10 cellular contexts compared by ENCODE assay signal in genomic region chr4:128379860-128380259, GRCh38.
A peak's percentile ranks its signal among the peaks of the same experiment; 100 is the strongest.
DNase-seq lines count a peak whose midpoint lies in the region; ATAC-seq, FAIRE-seq and TF ChIP-seq lines count a peak whose summit lies in the region.
"Had no signal": no experiment of that assay in that cellular context is flagged by ENCODE, and none has a peak within 500 bp of the region (broad histone marks: within the 10 kb centered on the region; RNA-seq: fewer than 3 reads in every experiment).

No MANE protein-coding gene starts in this region.

- TF ChIP-seq EP300 in GM12878 (IDR thresholded peaks at IDR 0.05; ENCODE audit: borderline replicate concordance in 1 of 2, control insufficient read depth in 1 of 2, low read depth in 2 of 2, low read length in 2 of 2): no peak

- H3K4me3 Mint-ChIP-seq in T-helper 2 cell treated with Interferon-gamma antibody and Interleukin-4, amounts not matched to agents 5 μg/mL and 100 μg/mL, for 36 hours: no peak overlapping the region
- H3K4me3 Mint-ChIP-seq: activated B cell treated with CpG ODN at 0.5 μM for 24 hours had no signal

- no peaks in the 10 kb centered on the region for H3K36me3 ChIP-seq in GM12878 (ENCODE audit: control insufficient read depth in 2 of 2, insufficient read depth in 2 of 2, low read length in 1 of 2)
- H3K36me3 ChIP-seq in left lung: no peaks in the 10 kb centered on the region

- H3K27ac Mint-ChIP-seq in T-helper 2 cell treated with Interferon-gamma antibody and Interleukin-4, amounts not matched to agents 5 μg/mL and 100 μg/mL, for 36 hours: no peak overlapping the region
- H3K27ac Mint-ChIP-seq: activated B cell treated with CpG ODN at 0.5 μM for 24 hours had no signal

- no peaks in the 10 kb centered on the region for H3K36me3 Mint-ChIP-seq in T-helper 2 cell treated with Interferon-gamma antibody and Interleukin-4, amounts not matched to agents 5 μg/mL and 100 μg/mL, for 36 hours (ENCODE audit: low read depth)

- H3K9me3 Mint-ChIP-seq in T-helper 2 cell treated with Interferon-gamma antibody and Interleukin-4, amounts not matched to agents 5 μg/mL and 100 μg/mL, for 36 hours: peaks cover 7% of the 10 kb centered on the region

- BruUV-seq in GM12878 (replicated peaks; lab: Mats Ljungman, UMichigan): no TSS peak

- no peak overlapping the region for H3K27ac ChIP-seq in GM12878 (ENCODE audit: control insufficient read depth, insufficient read depth)
- H3K27ac ChIP-seq in left lung: no peak overlapping the region
- H3K27ac ChIP-seq: BLaER1 treated with 17β-estradiol and CSF1 and Interleukin-3, amounts not matched to agents 10 nM and 100 nM had no signal

- peak; percentile 42; the same call in 1 of the 2 replicates for TF ChIP-seq RAD21 in GM12878 (IDR thresholded peaks at IDR 0.05; ENCODE audit: insufficient read depth, low read depth, low read length)

- ATAC-seq in GM12878 (peak; percentile 79), left lung (peak; percentile 75), HG02610 (IDR thresholded peaks at IDR 0.05; ENCODE audit: unreplicated experiment) (no peak), HG03175 (IDR thresholded peaks at IDR 0.05; ENCODE audit: unreplicated experiment) (no peak)

- H3K4me1 Mint-ChIP-seq in T-helper 2 cell treated with Interferon-gamma antibody and Interleukin-4, amounts not matched to agents 5 μg/mL and 100 μg/mL, for 36 hours (ENCODE audit: low read depth): no peaks in the 10 kb centered on the region
- H3K4me1 Mint-ChIP-seq: activated B cell treated with CpG ODN at 0.5 μM for 24 hours had no signal

- no peak overlapping the region for H3K4me3 ChIP-seq in GM12878
- H3K4me3 ChIP-seq in left lung: no peak overlapping the region
- H3K4me3 ChIP-seq: BLaER1 treated with 17β-estradiol and CSF1 and Interleukin-3, amounts not matched to agents 10 nM and 100 nM had no signal

- H2AFZ ChIP-seq in GM12878 (ENCODE audit: control insufficient read depth, low read depth, low read length): no peak overlapping the region

- no peaks in the 10 kb centered on the region for H4K20me1 ChIP-seq in GM12878 (ENCODE audit: control insufficient read depth, insufficient read depth)
- H4K20me1 ChIP-seq: BLaER1 treated with 17β-estradiol and CSF1 and Interleukin-3, amounts not matched to agents 10 nM and 100 nM had no signal

- in situ Hi-C loops in GM12878 (cut with MboI): no loop called here

- TF ChIP-seq POLR2A in GM12878 (IDR thresholded peaks at IDR 0.05; ENCODE audit: low read depth, low read length): no peak

- H3K9me3 ChIP-seq in GM12878 (replicated peaks; ENCODE audit: control insufficient read depth, insufficient read depth, low read length) (no peaks in the 10 kb centered on the region; the same call in 2 of the 3 replicates), left lung (peaks cover 0 to 15% of the 10 kb centered on the region in 2 donors)

- H3K4me1 ChIP-seq in GM12878 (ENCODE audit: control insufficient read depth, insufficient read depth, low read length): no peaks in the 10 kb centered on the region
- H3K4me1 ChIP-seq in left lung: no peaks in the 10 kb centered on the region

- DNase-seq in SIG-M5 treated with dmso at 0.1 percent for 504 hours (lab: John Stamatoyannopoulos, UW; ENCODE audit: unreplicated experiment) (peak; percentile 34), SIG-M5 (lab: John Stamatoyannopoulos, UW) (no peak), LHCN-M2 (ENCODE audit: low read depth) (peak; percentile 42), GM12878 (ENCODE audit: low read depth, low spot score) (no peak), left lung (no peak)
- DNase-seq in T-helper 2 cell treated with Interferon-gamma antibody and Interleukin-4, amounts not matched to agents 5 μg/mL and 100 μg/mL, for 36 hours (ENCODE audit: low spot score): no peak
- DNase-seq: activated B cell treated with CpG ODN at 0.5 μM for 24 hours had no signal

- H3K27me3 ChIP-seq in GM12878 (replicated peaks in 1 of 2; ENCODE audit: control insufficient read depth in 2 of 2, insufficient read depth in 2 of 2, low read length in 1 of 2): no peaks in the 10 kb centered on the region
- no peaks in the 10 kb centered on the region for H3K27me3 ChIP-seq in left lung
- H3K27me3 ChIP-seq: BLaER1 treated with 17β-estradiol and CSF1 and Interleukin-3, amounts not matched to agents 10 nM and 100 nM had no signal

- SMC1A ChIA-PET in GM12878 (lab: Charles Lee; ENCODE audit: uncharacterized antibody, unreplicated experiment): interaction anchor here (0.7 kb wide), 1 partner anchor 182 kb away, joined by 3 read pairs; no protein-coding TSS in a partner anchor

- CTCF ChIA-PET in GM12878 (lab: Yijun Ruan, JAX): interaction anchor here (0.6 to 2.6 kb wide), 7 partner anchors 13 to 188 kb away, joined by 3 to 8 read pairs (median 3); no protein-coding TSS in a partner anchor

- no peak for FAIRE-seq in GM12878 (lab: Jason Lieb, UNC)

- WGBS in GM12878 (ENCODE audit: insufficient coverage, insufficient replicate concordance, low lambda C conversion rate, missing lambda C conversion rate): 40% methylated on average over 3 of the region's 3 CpGs

- TF ChIP-seq CTCF in GM12878 (IDR thresholded peaks at IDR 0.05 in 2 of 3, conservative IDR thresholded peaks at IDR 0.05 in 1 of 3; ENCODE audit: control insufficient read depth in 2 of 3, extremely low read depth in 1 of 3, insufficient read depth in 1 of 3, low read depth in 3 of 3, low read length in 3 of 3) (peak; percentile 47 to 51 (median 48)), left lung (IDR thresholded peaks at IDR 0.05) (peak; percentile 26 to 31)

- no peaks in the 10 kb centered on the region for H3K79me2 ChIP-seq in GM12878 (ENCODE audit: control insufficient read depth, insufficient read depth, low read length)

- no peaks in the 10 kb centered on the region for H3K27me3 Mint-ChIP-seq in T-helper 2 cell treated with Interferon-gamma antibody and Interleukin-4, amounts not matched to agents 5 μg/mL and 100 μg/mL, for 36 hours (ENCODE audit: low read depth)
- H3K27me3 Mint-ChIP-seq: activated B cell treated with CpG ODN at 0.5 μM for 24 hours had no signal

- POLR2A ChIA-PET in GM12878 (lab: Charles Lee): no interaction called here

- RAD21 ChIA-PET in GM12878 (lab: Charles Lee; ENCODE audit: unreplicated experiment): no interaction called here

- intact Hi-C loops in GM12878 (cut with micrococcal nuclease; ENCODE audit: unreplicated experiment): loop anchor here (5.0 kb wide), 1 partner anchor 188 kb away; no protein-coding TSS in a partner anchor
- intact Hi-C loops in left lung (cut with DNase I): no loop called here

- no peak overlapping the region for H3K4me2 ChIP-seq in GM12878 (ENCODE audit: control insufficient read depth, insufficient read depth)

- no peak overlapping the region for H3K9ac ChIP-seq in GM12878 (ENCODE audit: control insufficient read depth, insufficient read depth, low read length)
- H3K9ac ChIP-seq: BLaER1 treated with 17β-estradiol and CSF1 and Interleukin-3, amounts not matched to agents 10 nM and 100 nM had no signal

TF ChIP-seq in GM12878, 131 proteins besides CTCF, POLR2A, EP300 and RAD21:
- TF ChIP-seq SMC3 (IDR thresholded peaks at IDR 0.05; ENCODE audit: borderline replicate concordance, low read length) (peak; percentile 37; the same call in 1 of the 2 replicates), KDM1A (IDR thresholded peaks at IDR 0.05; ENCODE audit: borderline replicate concordance) (no peak), MYB (IDR thresholded peaks at IDR 0.05; ENCODE audit: borderline replicate concordance, low read depth, low read length) (no peak), POU2F2 (IDR thresholded peaks at IDR 0.05; ENCODE audit: borderline replicate concordance, low read depth, low read length) (no peak), KAT2A (conservative IDR thresholded peaks at IDR 0.05; ENCODE audit: control insufficient read depth, low read depth, low read length) (no peak), JUNB (IDR thresholded peaks at IDR 0.05) (no peak), FOXM1 (IDR thresholded peaks at IDR 0.05; ENCODE audit: low read depth, low read length) (no peak)

Comparison
In these comparisons a context has a peak if more than half of its experiments do, and no peak if none do; other contexts are left out.
1. DNase-seq: peak in SIG-M5 treated with dmso at 0.1 percent for 504 hours (single experiment) and LHCN-M2 (single experiment); none in SIG-M5 (single experiment), GM12878 (single experiment), left lung (0 of 2) and T-helper 2 cell treated with Interferon-gamma antibody and Interleukin-4, amounts not matched to agents 5 μg/mL and 100 μg/mL, for 36 hours (single experiment).
2. ATAC-seq: peak in GM12878 (single experiment) and left lung (single experiment); none in HG02610 (single experiment) and HG03175 (single experiment).